9 cellular contexts compared by ENCODE assay signal in genomic region chr5:67315082-67315801, GRCh38.
DNase-seq lines count a peak whose midpoint lies in the region; ATAC-seq, FAIRE-seq and TF ChIP-seq lines count a peak whose summit lies in the region.
"Had no signal": no experiment of that assay in that cellular context is flagged by ENCODE, and none has a peak within 500 bp of the region (broad histone marks: within the 10 kb centered on the region; RNA-seq: fewer than 3 reads in every experiment).

No MANE protein-coding gene starts in this region.

- DNase-seq in A673 (ENCODE audit: low spot score) (peak; percentile 58), NCI-H69 (lab: John Stamatoyannopoulos, UW) (peak; percentile 39), endothelial cell of umbilical vein (ENCODE audit: low read depth, low spot score) (peak; percentile 81), mesenchymal stem cell (peak; percentile 36), posterior vena cava (ENCODE audit: low spot score) (no peak)
- DNase-seq: NCI-H1092 had no signal

- H3K9ac ChIP-seq in endothelial cell of umbilical vein (replicated peaks; ENCODE audit: extremely low read depth, insufficient read depth, low read length) (peak overlapping the region; percentile 17), mesenchymal stem cell (ENCODE audit: low read length) (peak overlapping the region; percentile 53)

- WGBS in mesenchymal stem cell: 73% methylated on average over 5 of the region's 5 CpGs

- POLR2A ChIA-PET in A673 (lab: Charles Lee; ENCODE audit: low non-redundant PET): interaction anchor here (0.5 to 0.7 kb wide), 2 partner anchors 70 to 1627 kb away, joined by 3 to 14 read pairs; no protein-coding TSS in a partner anchor
- POLR2A ChIA-PET in endothelial cell of umbilical vein (lab: Charles Lee): no interaction called here

- intact Hi-C loops in A673 (cut with micrococcal nuclease; ENCODE audit: unreplicated experiment) (no loop called here), endothelial cell of umbilical vein (cut with micrococcal nuclease) (loop anchor here (1.0 to 5.0 kb wide), 3 partner anchors 9 to 937 kb away; no protein-coding TSS in a partner anchor), posterior vena cava (cut with DNase I) (no loop called here)

- H3K14ac ChIP-seq in mesenchymal stem cell (ENCODE audit: low read length in 2 of 2): no peak overlapping the region

- H3K36me3 ChIP-seq in A673 (ENCODE audit: insufficient read depth, low read length, poor library complexity, severe bottlenecking) (no peaks in the 10 kb centered on the region), endothelial cell of umbilical vein (ENCODE audit: control insufficient read depth in 2 of 2, extremely low read depth in 1 of 2, insufficient read depth in 2 of 2, low read length in 2 of 2) (no peaks in the 10 kb centered on the region), mesenchymal stem cell (ENCODE audit: control insufficient read depth in 1 of 2, insufficient read depth in 2 of 2, low read depth in 1 of 2, low read length in 2 of 2) (no peaks in the 10 kb centered on the region)

- no peaks in the 10 kb centered on the region for H3K27me3 ChIP-seq in A673 (replicated peaks; ENCODE audit: insufficient read depth, low read depth, low read length, poor library complexity)
- no peaks in the 10 kb centered on the region for H3K27me3 ChIP-seq in endothelial cell of umbilical vein (ENCODE audit: control insufficient read depth in 2 of 2, insufficient read depth in 2 of 2, low read length in 2 of 2)
- H3K27me3 ChIP-seq in mesenchymal stem cell (ENCODE audit: control insufficient read depth in 1 of 2, insufficient read depth in 1 of 2, low read length in 2 of 2): no peaks in the 10 kb centered on the region

- dilution Hi-C loops in endothelial cell of umbilical vein (cut with MboI; ENCODE audit: extremely low pct_ligation_motif_present, low sequenced_read_pairs): no loop called here

- ATAC-seq in GM21515 (IDR thresholded peaks at IDR 0.05; ENCODE audit: unreplicated experiment) (no peak), HG03175 (IDR thresholded peaks at IDR 0.05; ENCODE audit: unreplicated experiment) (no peak), GM21737 (IDR thresholded peaks at IDR 0.05; ENCODE audit: unreplicated experiment) (no peak)

- H3K9me1 ChIP-seq in endothelial cell of umbilical vein (replicated peaks; ENCODE audit: control insufficient read depth, extremely low read depth, insufficient read depth, low read length): no peaks in the 10 kb centered on the region

- H3K4me1 ChIP-seq in A673 (ENCODE audit: insufficient read depth, low read length, poor library complexity, severe bottlenecking) (peaks cover 10% of the 10 kb centered on the region), endothelial cell of umbilical vein (ENCODE audit: control insufficient read depth, extremely low read depth, insufficient read depth, low read length) (peaks cover 14% of the 10 kb centered on the region), mesenchymal stem cell (ENCODE audit: control insufficient read depth, insufficient read depth, low read depth, low read length) (peaks cover 5% of the 10 kb centered on the region)

- no peak overlapping the region for H3K23ac ChIP-seq in mesenchymal stem cell (ENCODE audit: low read length in 2 of 2)

- H3K79me2 ChIP-seq in endothelial cell of umbilical vein (ENCODE audit: control insufficient read depth, insufficient read depth, low read length): no peaks in the 10 kb centered on the region

- no peak overlapping the region for H2BK5ac ChIP-seq in mesenchymal stem cell (ENCODE audit: low read depth, low read length, poor library complexity, severe bottlenecking)

- no peak for TF ChIP-seq CTCF in A673 (conservative IDR thresholded peaks at IDR 0.05; ENCODE audit: low read depth, low read length)
- no peak for TF ChIP-seq CTCF in endothelial cell of umbilical vein (IDR thresholded peaks at IDR 0.05; ENCODE audit: extremely low read depth in 1 of 2, insufficient read depth in 1 of 2, low read depth in 1 of 2, low read length in 2 of 2)

- peak overlapping the region; percentile 67 to 93 for H2BK12ac ChIP-seq in mesenchymal stem cell (ENCODE audit: low read length in 2 of 2)

- CTCF ChIA-PET in A673 (lab: Charles Lee) (no interaction called here), endothelial cell of umbilical vein (lab: Charles Lee) (interaction anchor here (0.7 to 1.7 kb wide), 8 partner anchors 9 to 937 kb away, joined by 3 to 13 read pairs (median 6); no protein-coding TSS in a partner anchor)

- H3K27ac ChIP-seq in A673 (ENCODE audit: low read depth, low read length, poor library complexity, severe bottlenecking) (peak overlapping the region; percentile 57), endothelial cell of umbilical vein (ENCODE audit: insufficient read depth, low read depth, low read length) (peak overlapping the region; percentile 75), mesenchymal stem cell (ENCODE audit: low read length, poor library complexity, severe bottlenecking) (peak overlapping the region; percentile 55)

- H4K91ac ChIP-seq in mesenchymal stem cell (ENCODE audit: low read length): peak overlapping the region; percentile 80

- H2BK120ac ChIP-seq in mesenchymal stem cell (ENCODE audit: low read depth, low read length): peak overlapping the region; percentile 27

- BruUV-seq in A673 (replicated peaks; lab: Mats Ljungman, UMichigan) (no TSS peak), endothelial cell of umbilical vein (replicated peaks; lab: Mats Ljungman, UMichigan) (TSS peak; percentile 42)

- H3K18ac ChIP-seq in mesenchymal stem cell (ENCODE audit: low read depth in 1 of 2, low read length in 2 of 2): peak overlapping the region; percentile 0 to 70

- H3K4me2 ChIP-seq in endothelial cell of umbilical vein (ENCODE audit: insufficient read depth, low read length) (peak overlapping the region; percentile 80), mesenchymal stem cell (ENCODE audit: low read length, poor library complexity, severe bottlenecking) (no peak overlapping the region)

- peak; percentile 73 for FAIRE-seq in endothelial cell of umbilical vein (lab: Jason Lieb, UNC)

- H4K20me1 ChIP-seq in endothelial cell of umbilical vein (replicated peaks; ENCODE audit: control insufficient read depth, extremely low read depth, insufficient read depth, low read length): no peaks in the 10 kb centered on the region

- no peak overlapping the region for H3K4ac ChIP-seq in mesenchymal stem cell (ENCODE audit: low read depth in 1 of 2, low read length in 2 of 2)

- H4K8ac ChIP-seq in mesenchymal stem cell (ENCODE audit: low read length): peak overlapping the region; percentile 41

- H2BK15ac ChIP-seq in mesenchymal stem cell (ENCODE audit: low read depth, poor library complexity, severe bottlenecking): no peak overlapping the region

- peak overlapping the region; percentile 88 for H2AFZ ChIP-seq in endothelial cell of umbilical vein (ENCODE audit: low read depth, low read length)
- no peak overlapping the region for H2AFZ ChIP-seq in mesenchymal stem cell (ENCODE audit: low read depth, low read length)

- H3K4me3 ChIP-seq in A673 (ENCODE audit: low read depth, low read length, poor library complexity, severe bottlenecking) (no peak overlapping the region), endothelial cell of umbilical vein (replicated peaks in 1 of 3; ENCODE audit: insufficient read depth in 1 of 3, low read depth in 1 of 3, low read length in 3 of 3) (peak overlapping the region in 1 of 3 experiments; percentile 24), mesenchymal stem cell (ENCODE audit: insufficient read depth in 1 of 2, low read depth in 1 of 2, low read length in 2 of 2) (peak overlapping the region in 1 of 2 experiments; percentile 59)

- H2AK5ac ChIP-seq in mesenchymal stem cell (ENCODE audit: low read length, severe bottlenecking): no peak overlapping the region

- H3K9me3 ChIP-seq in A673 (ENCODE audit: low read depth, low read length, poor library complexity, severe bottlenecking): peaks cover 6% of the 10 kb centered on the region
- no peaks in the 10 kb centered on the region for H3K9me3 ChIP-seq in endothelial cell of umbilical vein (replicated peaks; ENCODE audit: control insufficient read depth, insufficient read depth, low read length)
- no peaks in the 10 kb centered on the region for H3K9me3 ChIP-seq in mesenchymal stem cell (ENCODE audit: control insufficient read depth, low read length)

- no peak for TF ChIP-seq POLR2A in endothelial cell of umbilical vein (IDR thresholded peaks at IDR 0.05; ENCODE audit: low read depth, low read length)

- H3K79me1 ChIP-seq in mesenchymal stem cell (replicated peaks; ENCODE audit: low read length, poor library complexity, severe bottlenecking): no peaks in the 10 kb centered on the region

TF ChIP-seq in endothelial cell of umbilical vein, 7 proteins besides CTCF, POLR2A, EP300 and RAD21:
- TF ChIP-seq MYC (IDR thresholded peaks at IDR 0.05; ENCODE audit: low read depth, low read length): no peak
- TF ChIP-seq EZH2 (IDR thresholded peaks at IDR 0.05; ENCODE audit: borderline replicate concordance, low read depth, low read length, severe bottlenecking): no peak
- peak; percentile 41 for TF ChIP-seq POLR2AphosphoS5 (IDR thresholded peaks at IDR 0.05; ENCODE audit: insufficient read depth, low read depth, low read length)
- TF ChIP-seq MAX (IDR thresholded peaks at IDR 0.05; ENCODE audit: insufficient read depth, insufficient read length): no peak
- TF ChIP-seq FOS (IDR thresholded peaks at IDR 0.05; ENCODE audit: borderline replicate concordance, insufficient read depth, low read length): peak; percentile 78
- TF ChIP-seq JUN (IDR thresholded peaks at IDR 0.05; ENCODE audit: borderline replicate concordance, insufficient read depth, insufficient read length, low read depth): peak; percentile 7
- TF ChIP-seq GATA2 (IDR thresholded peaks at IDR 0.05; ENCODE audit: insufficient read depth, insufficient read length, low read depth, low read length): peak; percentile 32
TF ChIP-seq in endothelial cell of umbilical vein: peak in this region for 4.
